ENCODE assay signal across 7 cellular contexts in genomic region chr11:44564198-44564597, GRCh38. TPM values are rescaled to one million over a fixed set of nuclear protein-coding genes. Genes with fewer than 3 reads are reported as not detected.
DNase-seq lines count a peak whose midpoint lies in the region; ATAC-seq and TF ChIP-seq lines count a peak whose summit lies in the region.

No MANE protein-coding gene starts in this region.

- H3K27ac ChIP-seq in Karpas-422 (ENCODE audit: low read length) (peak overlapping the region; percentile 30; the same call in 1 of the 2 replicates), SJSA1 (peak overlapping the region; percentile 88), heart right ventricle (peak overlapping the region; percentile 91 to 99 (median 96)), stomach smooth muscle (ENCODE audit: low read length) (peak overlapping the region; percentile 98)

- no peak for DNase-seq in Karpas-422
- DNase-seq in SJSA1 (ENCODE audit: low read depth in 1 of 2, low spot score in 2 of 2), result peak in 1 of 2 experiments; percentile 23
- peak; percentile 38 for DNase-seq in heart right ventricle
- no peak for DNase-seq in effector CD4-positive, alpha-beta T cell

- H3K4me3 ChIP-seq in Karpas-422 (ENCODE audit: low read length) (peak overlapping the region; percentile 63; the same call in 1 of the 2 replicates), SJSA1 (no peak overlapping the region), heart right ventricle (peak overlapping the region in 8 of 10 donors; percentile 48 to 80 (median 66)), stomach smooth muscle (ENCODE audit: low read length in 2 of 2) (peak overlapping the region; percentile 49 to 73)

- H3K9ac ChIP-seq in Karpas-422 (ENCODE audit: low read length), result peak overlapping the region; percentile 72; the same call in 1 of the 2 replicates
- H3K9ac ChIP-seq in stomach smooth muscle (ENCODE audit: low read length in 2 of 2), result peak overlapping the region; percentile 91 to 94

- H4K20me1 ChIP-seq in Karpas-422 (ENCODE audit: insufficient read depth, low read depth, low read length), result 0 out of 2 replicates have a peak, but pooled peaks cover 6% of the 10 kb centered on the region

- intact Hi-C loops in heart right ventricle (cut with DNase I), result loop anchor here in 6 of 10 donors (5.0 to 10.0 kb wide), 6 partner anchors 161 to 541 kb away; partner anchors contain the start of gene TSPAN18 (in 1 of the 6)

- TF ChIP-seq CTCF in heart right ventricle (IDR thresholded peaks at IDR 0.05), result no peak

- H3K4me2 ChIP-seq in Karpas-422 (ENCODE audit: low read depth, low read length, poor library complexity, severe bottlenecking), result peak overlapping the region; percentile 67

- H3K4me1 ChIP-seq in Karpas-422 (ENCODE audit: low read length), result peaks cover 61% of the 10 kb centered on the region
- peaks cover 37% of the 10 kb centered on the region for H3K4me1 ChIP-seq in SJSA1 (replicated peaks)
- peaks cover 15 to 63% (median 46%) of the 10 kb centered on the region in 9 donors for H3K4me1 ChIP-seq in heart right ventricle
- H3K4me1 ChIP-seq in stomach smooth muscle (ENCODE audit: control insufficient read depth, insufficient read depth, low read length), result peaks cover 41% of the 10 kb centered on the region

- WGBS in heart right ventricle, 2 donors, result 46 to 53% methylated on average over 8 of the region's 8 CpGs

- H3K9me2 ChIP-seq in Karpas-422 (replicated peaks; ENCODE audit: insufficient read depth, low read length), result no peaks in the 10 kb centered on the region

- peaks cover 6% of the 10 kb centered on the region; the same call in 1 of the 2 replicates for H3K79me2 ChIP-seq in Karpas-422 (ENCODE audit: low read length)

- H3K9me3 ChIP-seq in Karpas-422 (ENCODE audit: low read length) (no peaks in the 10 kb centered on the region), SJSA1 (replicated peaks) (no peaks in the 10 kb centered on the region), heart right ventricle (no peaks in the 10 kb centered on the region), stomach smooth muscle (ENCODE audit: control insufficient read depth in 2 of 2, low read length in 2 of 2) (no peaks in the 10 kb centered on the region)

- peak in 2 of 8 donors; percentile 5 to 8 for ATAC-seq in heart right ventricle
- no peak for ATAC-seq in HG02798 (IDR thresholded peaks at IDR 0.05; ENCODE audit: poor library complexity, unreplicated experiment)
- ATAC-seq in GM21390 (IDR thresholded peaks at IDR 0.05; ENCODE audit: unreplicated experiment), result no peak

- H3K27me3 ChIP-seq in Karpas-422 (ENCODE audit: low read length), result no peaks in the 10 kb centered on the region
- no peaks in the 10 kb centered on the region for H3K27me3 ChIP-seq in SJSA1 (replicated peaks)
- no peaks in the 10 kb centered on the region for H3K27me3 ChIP-seq in heart right ventricle
- H3K27me3 ChIP-seq in stomach smooth muscle (ENCODE audit: control insufficient read depth in 1 of 2, insufficient read depth in 2 of 2, low read length in 2 of 2), result no peaks in the 10 kb centered on the region

- no peaks in the 10 kb centered on the region for H3K36me3 ChIP-seq in Karpas-422 (ENCODE audit: insufficient read depth, low read length)
- no peaks in the 10 kb centered on the region for H3K36me3 ChIP-seq in SJSA1
- H3K36me3 ChIP-seq in heart right ventricle, result no peaks in the 10 kb centered on the region
- H3K36me3 ChIP-seq in stomach smooth muscle (ENCODE audit: control insufficient read depth in 2 of 2, insufficient read depth in 2 of 2, low read length in 2 of 2), result no peaks in the 10 kb centered on the region

- no peak overlapping the region for H2AFZ ChIP-seq in Karpas-422 (ENCODE audit: low read length)

RNA-seq across cellular contexts. Expression of gene CD82, which starts 1.3 kb away (rescaled TPM):
- total RNA-seq in Karpas-422 (2014; rRNA removed; shearing (Covaris generic); ENCODE audit: low replicate concordance), result 22.2 and 39.5 TPM in 2 replicates
- total RNA-seq in SJSA1 (2014; rRNA removed; shearing (Covaris generic)), result 14.5 and 15.5 TPM in 2 replicates
- total RNA-seq in heart right ventricle, result 10 to 100 TPM; 25.8 to 66.7 (median 35.2) TPM
- 10 to 100 TPM; 18.5 to 70.4 TPM for polyA plus RNA-seq in heart right ventricle

Comparison
In these comparisons a context has a peak if more than half of its experiments do, and no peak if none do; other contexts are left out.
1. DNase-seq: peak in heart right ventricle (2 of 2); none in Karpas-422 (single experiment) and effector CD4-positive, alpha-beta T cell (single experiment).
2. H3K27ac ChIP-seq: peak in every context shown above with its lines; median percentile 98 in stomach smooth muscle; 96 in heart right ventricle; 88 in SJSA1; 30 in Karpas-422.